ENCODE assay signal across 19 cellular contexts in genomic region chr19:4016486-4016885, GRCh38. TPM values are rescaled to one million over a fixed set of nuclear protein-coding genes. Genes with fewer than 3 reads are reported as not detected.
DNase-seq lines count a peak whose midpoint lies in the region; ATAC-seq and TF ChIP-seq lines count a peak whose summit lies in the region.
"Had no signal": no experiment of that assay in that cellular context is flagged by ENCODE, and none has a peak within 500 bp of the region (broad histone marks: within the 10 kb centered on the region; RNA-seq: fewer than 3 reads in every experiment).

No MANE protein-coding gene starts in this region.

- intact Hi-C loops in left ventricle myocardium superior (cut with micrococcal nuclease), result no loop called here

- ATAC-seq in left ventricle myocardium superior (no peak), GM18873 (IDR thresholded peaks at IDR 0.05; ENCODE audit: low FRiP score, unreplicated experiment) (no peak)
- ATAC-seq: CD8-positive, alpha-beta T cell; T-helper 17 cell; upper lobe of right lung had no signal

- no peaks in the 10 kb centered on the region for H3K27me3 ChIP-seq in right atrium auricular region
- no peaks in the 10 kb centered on the region for H3K27me3 ChIP-seq in rectal smooth muscle tissue (ENCODE audit: control insufficient read depth, insufficient read depth, low read length)
- H3K27me3 ChIP-seq: cardiac muscle cell, upper lobe of right lung had no signal

- H3K9me3 ChIP-seq in right atrium auricular region, result no peaks in the 10 kb centered on the region
- H3K9me3 ChIP-seq: upper lobe of right lung had no signal

- H3K4me1 ChIP-seq in right atrium auricular region (peaks cover 0 to 38% of the 10 kb centered on the region in 2 donors), rectal smooth muscle tissue (ENCODE audit: control insufficient read depth, insufficient read depth, low read length) (peaks cover 40% of the 10 kb centered on the region)

- DNase-seq in right atrium auricular region (ENCODE audit: low spot score), result no peak
- DNase-seq in left ventricle myocardium superior, result no peak
- peak; percentile 93 for DNase-seq in medulla oblongata (ENCODE audit: extremely low spot score)
- no peak for DNase-seq in DMS53 treated with DMSO at 0.1 percent for 48 hours (lab: John Stamatoyannopoulos, UW; ENCODE audit: unreplicated experiment)
- no peak for DNase-seq in GM10266 (ENCODE audit: extremely low spot score)
- no peak for DNase-seq in kidney glomerular epithelial cell (lab: John Stamatoyannopoulos, UW)
- DNase-seq: activated CD8-positive, alpha-beta memory T cell treated with anti-CD3 and anti-CD28 coated beads, Interleukin-2, amount 50 U/mL, for 4 hours; activated naive CD4-positive, alpha-beta T cell treated with anti-CD3 and anti-CD28 coated beads for 36 hours; CD8-positive, alpha-beta T cell; endodermal cell; NCI-H1694 treated with DMSO at 0.1 percent for 48 hours; NCI-H446; SHP77; stimulated activated CD4-positive, alpha-beta T cell treated with anti-CD3 and anti-CD28 coated beads, Interleukin-1b, Interleukin-23, amount 100 ng/mL, for 48 hours; T-helper 17 cell; upper lobe of right lung had no signal

- no peak overlapping the region for H3K9ac ChIP-seq in rectal smooth muscle tissue (ENCODE audit: low read length)

- no peak for TF ChIP-seq CTCF in right atrium auricular region (IDR thresholded peaks at IDR 0.05)
- no peak for TF ChIP-seq CTCF in GM10266 (IDR thresholded peaks at IDR 0.05; ENCODE audit: control insufficient read depth, insufficient read depth, low read depth, missing control alignments)

- H3K36me3 ChIP-seq in right atrium auricular region (peaks cover 28% of the 10 kb centered on the region), rectal smooth muscle tissue (ENCODE audit: control insufficient read depth, insufficient read depth, low read length) (peaks cover 12% of the 10 kb centered on the region)

- no peak overlapping the region for H3K4me3 ChIP-seq in right atrium auricular region
- no peak overlapping the region for H3K4me3 ChIP-seq in rectal smooth muscle tissue (ENCODE audit: low read length)
- H3K4me3 ChIP-seq: cardiac muscle cell, upper lobe of right lung had no signal

- H3K27ac ChIP-seq in right atrium auricular region (peak overlapping the region; percentile 44 to 66), rectal smooth muscle tissue (ENCODE audit: low read depth, low read length) (peak overlapping the region; percentile 85)
- H3K27ac ChIP-seq: cardiac muscle cell, upper lobe of right lung had no signal

RNA-seq across cellular contexts. Expression of gene PIAS4, which starts 8.9 kb away (rescaled TPM):
- 10 to 100 TPM; 10.9 to 11.4 TPM for total RNA-seq in right atrium auricular region
- 19.8 TPM for total RNA-seq in left ventricle myocardium superior

RNA-seq across cellular contexts. Expression of gene EEF2, which starts 31.2 kb away (rescaled TPM):
- total RNA-seq in right atrium auricular region (1,000 to 10,000 TPM; 1,205 to 1,737 TPM), left ventricle myocardium superior (2,417 TPM)

RNA-seq across cellular contexts. Expression of gene DAPK3, which starts 45.6 kb away (rescaled TPM):
- total RNA-seq in right atrium auricular region, result 100 to 1,000 TPM in 1 of 2 donors, 10 to 100 TPM in 1; 46.2 to 202 TPM
- 68.5 TPM for total RNA-seq in left ventricle myocardium superior

RNA-seq across cellular contexts. Expression of gene ZBTB7A, which starts 50.2 kb away (rescaled TPM):
- total RNA-seq in right atrium auricular region (10 to 100 TPM; 33.8 to 50.0 TPM), left ventricle myocardium superior (35.2 TPM)
